Comparison of ENCODE assay signal across 11 cellular contexts in genomic region chr22:23248583-23248982, GRCh38.
DNase-seq lines count a peak whose midpoint lies in the region; ATAC-seq, FAIRE-seq and TF ChIP-seq lines count a peak whose summit lies in the region.
"Had no signal": no experiment of that assay in that cellular context is flagged by ENCODE, and none has a peak within 500 bp of the region (broad histone marks: within the 10 kb centered on the region; RNA-seq: fewer than 3 reads in every experiment).

No MANE protein-coding gene starts in this region.

- H3K9me1 ChIP-seq in K562 (ENCODE audit: control insufficient read depth, insufficient read depth, low read length), result peaks cover 62% of the 10 kb centered on the region

- intact Hi-C loops in Calu3 (cut with micrococcal nuclease; ENCODE audit: unreplicated experiment), result loop anchor here (10.0 kb wide), 1 partner anchor 64 kb away; the partner anchor contains the start of gene BCR
- intact Hi-C loops in K562 (cut with micrococcal nuclease), result no loop called here

- no peak overlapping the region for H2AFZ ChIP-seq in K562 (ENCODE audit: low read depth, low read length)

- no peak overlapping the region for H3K4me2 ChIP-seq in K562 (ENCODE audit: insufficient read depth, low read length)

- DNase-seq in Calu3 (peak; percentile 69), M059J (ENCODE audit: low read depth) (peak; percentile 46), K562 (ENCODE audit: extremely low read depth in 1 of 4, low spot score in 3 of 4) (peak; percentile 61 to 83 (median 70)), mesothelial cell of epicardium (ENCODE audit: low spot score in 2 of 2, unreplicated experiment in 2 of 2) (no peak), caudate nucleus (lab: John Stamatoyannopoulos, UW) (no peak), T-helper 9 cell (no peak)
- DNase-seq in central memory CD4-positive, alpha-beta T cell, result no peak
- DNase-seq: activated CD4-positive, alpha-beta T cell treated with anti-CD3 and anti-CD28 coated beads, Interleukin-2, amount 10 ng/mL, durations not matched to agents 24 days and 14 days; effector CD4-positive, alpha-beta T cell; NCI-H1436 had no signal

- TF ChIP-seq EP300 in K562 (IDR thresholded peaks at IDR 0.05; ENCODE audit: low read length), result no peak

- WGBS in K562 (ENCODE audit: insufficient coverage, low coverage, missing lambda C conversion rate), result 97% methylated on average over 2 of the region's 2 CpGs

- ATAC-seq in K562 (peak; percentile 44), GM18858 (IDR thresholded peaks at IDR 0.05; ENCODE audit: unreplicated experiment) (no peak)

- POLR2A ChIA-PET in K562 (lab: Yijun Ruan, JAX), result interaction anchor here (0.5 to 13.0 kb wide), 8 partner anchors 12 to 412 kb away, joined by 4 to 351 read pairs (median 32); partner anchors contain the start of gene BCR

- H3K36me3 Mint-ChIP-seq in Calu3 (ENCODE audit: insufficient read depth, unreplicated experiment) (peaks cover 16% of the 10 kb centered on the region), mesothelial cell of epicardium (peaks cover 2% of the 10 kb centered on the region)

- CTCF ChIA-PET in Calu3 (lab: Charles Lee) (no interaction called here), K562 (lab: Yijun Ruan, JAX; ENCODE audit: low intra/inter-chr PET ratio) (interaction anchor here (4.8 kb wide), 1 partner anchor 70 kb away, joined by 28 read pairs; no protein-coding TSS in a partner anchor)

- H3K4me1 ChIP-seq in K562 (replicated peaks in 1 of 2; ENCODE audit: control insufficient read depth in 2 of 2, insufficient read depth in 2 of 2, low read length in 2 of 2), result peaks cover 39 to 56% of the 10 kb centered on the region in 2 experiments

- peaks cover 81% of the 10 kb centered on the region for H3K79me2 ChIP-seq in K562 (ENCODE audit: control insufficient read depth, insufficient read depth, low read length)

- H3K4me3 Mint-ChIP-seq in Calu3 (ENCODE audit: low read depth, unreplicated experiment) (no peak overlapping the region), mesothelial cell of epicardium (no peak overlapping the region)
- H3K4me3 Mint-ChIP-seq: activated CD4-positive, alpha-beta T cell treated with anti-CD3 and anti-CD28 coated beads, Interleukin-2, amount 10 ng/mL, durations not matched to agents 24 days and 14 days had no signal

- H3K27ac Mint-ChIP-seq in Calu3 (ENCODE audit: unreplicated experiment) (no peak overlapping the region), mesothelial cell of epicardium (peak overlapping the region; percentile 56)

- in situ Hi-C loops in K562 (cut with MboI), result no loop called here

- TF ChIP-seq POLR2A in K562 (conservative IDR thresholded peaks at IDR 0.05), result no peak

- H3K27me3 ChIP-seq in K562 (ENCODE audit: control insufficient read depth in 2 of 2, insufficient read depth in 2 of 2, low read length in 2 of 2), result no peaks in the 10 kb centered on the region

- H3K9me3 Mint-ChIP-seq in Calu3 (ENCODE audit: low read depth, unreplicated experiment) (no peaks in the 10 kb centered on the region), mesothelial cell of epicardium (no peaks in the 10 kb centered on the region)
- H3K9me3 Mint-ChIP-seq: activated CD4-positive, alpha-beta T cell treated with anti-CD3 and anti-CD28 coated beads, Interleukin-2, amount 10 ng/mL, durations not matched to agents 24 days and 14 days had no signal

- H3K9ac ChIP-seq in K562 (ENCODE audit: insufficient read depth in 1 of 2, low read depth in 2 of 2, low read length in 2 of 2), result peak overlapping the region in 1 of 2 experiments; percentile 2; a peak in 1 of 4 replicates

- no peak for TF ChIP-seq CTCF in Calu3 (IDR thresholded peaks at IDR 0.05; ENCODE audit: unreplicated experiment)
- TF ChIP-seq CTCF in K562 (IDR thresholded peaks at IDR 0.05 in 2 of 3, conservative IDR thresholded peaks at IDR 0.05 in 1 of 3; ENCODE audit: insufficient read depth in 2 of 3, low read depth in 1 of 3, low read length in 3 of 3), result no peak
- no peak for TF ChIP-seq CTCF in mesothelial cell of epicardium (IDR thresholded peaks at IDR 0.05; ENCODE audit: unreplicated experiment)

- no peak overlapping the region for H3K4me3 ChIP-seq in K562

- H4K20me1 ChIP-seq in K562 (replicated peaks; ENCODE audit: control insufficient read depth, insufficient read depth, low read length), result peaks cover 70% of the 10 kb centered on the region

- no peak for TF ChIP-seq RAD21 in K562 (CRISPR knock-in tag; conservative IDR thresholded peaks at IDR 0.05 in 1 of 2, IDR thresholded peaks at IDR 0.05 in 1 of 2)

- H3K9me3 ChIP-seq in K562 (replicated peaks; ENCODE audit: control insufficient read depth, insufficient read depth, low read depth, low read length), result no peaks in the 10 kb centered on the region

- H3K36me3 ChIP-seq in K562 (ENCODE audit: control insufficient read depth, insufficient read depth, low read length), result peaks cover 22% of the 10 kb centered on the region; the same call in 2 of the 3 replicates

- H3K27ac ChIP-seq in K562 (ENCODE audit: extremely low read depth, low read depth, low read length) (no peak overlapping the region), caudate nucleus (ENCODE audit: low read depth, low read length) (no peak overlapping the region)

- H3K27me3 Mint-ChIP-seq in Calu3 (ENCODE audit: unreplicated experiment), result no peaks in the 10 kb centered on the region
- H3K27me3 Mint-ChIP-seq in mesothelial cell of epicardium (ENCODE audit: low read depth), result no peaks in the 10 kb centered on the region
- H3K27me3 Mint-ChIP-seq: activated CD4-positive, alpha-beta T cell treated with anti-CD3 and anti-CD28 coated beads, Interleukin-2, amount 10 ng/mL, durations not matched to agents 24 days and 14 days had no signal

- BruUV-seq in Calu3 (replicated peaks; lab: Mats Ljungman, UMichigan) (no TSS peak), K562 (replicated peaks; lab: Mats Ljungman, UMichigan) (no TSS peak)

- FAIRE-seq in K562 (lab: Jason Lieb, UNC), result no peak

- H3K4me1 Mint-ChIP-seq in Calu3 (ENCODE audit: low read depth, unreplicated experiment) (peaks cover 65% of the 10 kb centered on the region), mesothelial cell of epicardium (peaks cover 33% of the 10 kb centered on the region)

TF ChIP-seq in K562, 482 proteins besides CTCF, POLR2A, EP300 and RAD21 (continues in another document):
- TF ChIP-seq ELF4 (CRISPR knock-in tag; IDR thresholded peaks at IDR 0.05), result no peak
- TF ChIP-seq CBX5 (IDR thresholded peaks at IDR 0.05; ENCODE audit: borderline replicate concordance, low read depth), result no peak
- no peak for TF ChIP-seq FOXA1 (IDR thresholded peaks at IDR 0.05; ENCODE audit: borderline replicate concordance)
- no peak for TF ChIP-seq BCOR (IDR thresholded peaks at IDR 0.05)
- no peak for TF ChIP-seq ZC3H11A (IDR thresholded peaks at IDR 0.05; ENCODE audit: low read depth, low read length)
- no peak for TF ChIP-seq STAG1 (CRISPR knock-in tag; IDR thresholded peaks at IDR 0.05; ENCODE audit: borderline replicate concordance)
- no peak for TF ChIP-seq PRMT5 (CRISPR knock-in tag; IDR thresholded peaks at IDR 0.05)
- no peak for TF ChIP-seq CBFB (CRISPR knock-in tag; IDR thresholded peaks at IDR 0.05)
- no peak for TF ChIP-seq CHD1 (IDR thresholded peaks at IDR 0.05; ENCODE audit: low read length)
- no peak for TF ChIP-seq XRCC5 (IDR thresholded peaks at IDR 0.05; ENCODE audit: low read depth, low read length)
- TF ChIP-seq STAT6 (CRISPR knock-in tag; IDR thresholded peaks at IDR 0.05), result peak; percentile 95
- TF ChIP-seq ZNF239 (CRISPR knock-in tag; IDR thresholded peaks at IDR 0.05), result no peak
- TF ChIP-seq ATF3 (IDR thresholded peaks at IDR 0.05), result no peak
- peak; percentile 51; the same call in 1 of the 2 replicates for TF ChIP-seq ATF3 (CRISPR knock-in tag; conservative IDR thresholded peaks at IDR 0.05)
- TF ChIP-seq KAT2B (IDR thresholded peaks at IDR 0.05; ENCODE audit: low read depth, low read length), result no peak
- no peak for TF ChIP-seq NFIC (IDR thresholded peaks at IDR 0.05)
- TF ChIP-seq E2F1 (CRISPR knock-in tag; IDR thresholded peaks at IDR 0.05), result peak; percentile 57; the same call in 1 of the 2 replicates

Comparison
In these comparisons a context has a peak if more than half of its experiments do, and no peak if none do; other contexts are left out.
1. DNase-seq: peak in Calu3 (single experiment), M059J (single experiment) and K562 (4 of 4); none in mesothelial cell of epicardium (0 of 2), caudate nucleus (0 of 61), T-helper 9 cell (single experiment) and central memory CD4-positive, alpha-beta T cell (single experiment).